Comparison of ENCODE assay signal across 9 cellular contexts in the genomic region with DNA sequence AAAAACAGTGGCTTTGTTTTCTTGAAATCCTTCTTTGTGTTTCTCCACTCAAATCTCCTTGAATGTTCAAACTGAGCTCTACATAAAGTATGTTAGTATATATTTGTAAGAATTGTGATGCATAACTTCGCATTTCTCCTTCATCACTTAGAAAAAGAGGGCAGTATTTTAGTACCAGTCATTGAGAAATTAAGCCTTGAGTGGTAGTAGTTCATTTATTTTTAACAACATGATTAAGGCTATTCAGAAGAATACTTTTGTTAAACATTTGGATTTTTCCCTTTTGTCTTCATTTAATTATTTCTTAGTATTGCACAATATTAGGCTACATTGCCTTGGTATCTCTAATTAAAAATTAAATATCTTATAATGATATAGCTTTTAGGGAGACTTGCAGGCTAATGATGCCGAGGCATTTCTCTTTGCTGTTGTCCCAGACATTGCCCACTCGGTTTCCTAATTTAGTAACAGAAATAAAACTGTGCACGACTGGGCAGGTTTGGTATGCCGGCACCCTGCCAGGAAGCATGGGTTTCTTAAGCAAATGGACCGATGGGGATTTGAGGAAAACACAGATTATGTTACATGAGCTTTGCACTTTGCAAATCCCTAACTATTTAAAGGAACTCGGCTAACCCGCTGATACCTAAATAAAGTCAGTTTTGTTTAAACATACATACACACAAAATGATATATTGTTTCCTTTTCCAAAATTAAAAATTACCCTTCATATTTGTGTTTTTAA. TPM values are rescaled to one million over a fixed set of nuclear protein-coding genes. Genes with fewer than 3 reads are reported as not detected.
A peak's percentile ranks its signal among the peaks of the same experiment; 100 is the strongest.
DNase-seq lines count a peak whose midpoint lies in the region; ATAC-seq and TF ChIP-seq lines count a peak whose summit lies in the region.
"Had no signal": no experiment of that assay in that cellular context is flagged by ENCODE, and none has a peak within 500 bp of the region (broad histone marks: within the 10 kb centered on the region; RNA-seq: fewer than 3 reads in every experiment).

No MANE protein-coding gene starts in this region.

- peak; percentile 56 for ATAC-seq in aorta (ENCODE audit: low FRiP score)
- ATAC-seq in activated T-cell treated with anti-CD3 and anti-CD28 coated beads, Interleukin-2, amount 50 U/mL, for 72 hours (replicated peaks in 1 of 2) = no peak

- H3K4me1 Mint-ChIP-seq in activated T-cell treated with anti-CD3 and anti-CD28 coated beads, Interleukin-2, amount 50 U/mL, for 72 hours (ENCODE audit: low read depth) = no peaks in the 10 kb centered on the region

- no peaks in the 10 kb centered on the region for H3K27me3 ChIP-seq in adipocyte (replicated peaks; ENCODE audit: control insufficient read depth, insufficient read depth, low read length)
- no peaks in the 10 kb centered on the region for H3K27me3 ChIP-seq in iPS-20b (ENCODE audit: insufficient read depth, low read length)
- no peaks in the 10 kb centered on the region for H3K27me3 ChIP-seq in aorta (ENCODE audit: control insufficient read depth in 1 of 2, insufficient read depth in 2 of 2, low read length in 1 of 2)
- H3K27me3 ChIP-seq: neutrophil had no signal

- H3K4me1 ChIP-seq in adipocyte (ENCODE audit: control insufficient read depth, insufficient read depth, low read length) (peaks cover 23% of the 10 kb centered on the region), iPS-20b (ENCODE audit: insufficient read depth, low read length) (peaks cover 25% of the 10 kb centered on the region), aorta (ENCODE audit: control insufficient read depth in 1 of 2, insufficient read depth in 2 of 2, low read length in 2 of 2) (peaks cover 3 to 4% of the 10 kb centered on the region in 2 donors)

- no peak for TF ChIP-seq POLR2A in erythroblast (IDR thresholded peaks at IDR 0.05; ENCODE audit: low read length)

- H3K36me3 ChIP-seq in adipocyte (ENCODE audit: control insufficient read depth, insufficient read depth, low read length, severe bottlenecking) (no peaks in the 10 kb centered on the region), iPS-20b (ENCODE audit: insufficient read depth, low read depth, low read length) (no peaks in the 10 kb centered on the region), aorta (ENCODE audit: control insufficient read depth in 1 of 2, insufficient read depth in 2 of 2, low read length in 1 of 2) (no peaks in the 10 kb centered on the region)
- H3K36me3 ChIP-seq: neutrophil had no signal

- H3K9ac ChIP-seq in adipocyte (ENCODE audit: low read length) (peak overlapping the region; percentile 43), iPS-20b (ENCODE audit: low read depth, low read length) (peak overlapping the region; percentile 43; the same call in 1 of the 2 replicates)

- DNase-seq in NCI-H748 (lab: John Stamatoyannopoulos, UW; ENCODE audit: unreplicated experiment) (peak; percentile 75), NCI-H748 treated with DMSO at 0.1 percent for 48 hours (lab: John Stamatoyannopoulos, UW) (no peak), adipocyte (ENCODE audit: low read depth) (peak; percentile 93), aorta (peak; percentile 87 to 92), erythroblast (lab: John Stamatoyannopoulos, UW) (no peak), CD1c-positive myeloid dendritic cell (ENCODE audit: extremely low spot score) (no peak)
- DNase-seq in activated T-cell treated with anti-CD3 and anti-CD28 coated beads, Interleukin-2, amount 50 U/mL, for 72 hours = no peak

- H3K9me3 Mint-ChIP-seq in activated T-cell treated with anti-CD3 and anti-CD28 coated beads, Interleukin-2, amount 50 U/mL, for 72 hours = no peaks in the 10 kb centered on the region

- no peak overlapping the region for H3K4me3 Mint-ChIP-seq in activated T-cell treated with anti-CD3 and anti-CD28 coated beads, Interleukin-2, amount 50 U/mL, for 72 hours

- H3K9me3 ChIP-seq in adipocyte (ENCODE audit: control insufficient read depth, low read length) = no peaks in the 10 kb centered on the region
- H3K9me3 ChIP-seq in iPS-20b (ENCODE audit: insufficient read depth, low read depth, low read length) = no peaks in the 10 kb centered on the region
- H3K9me3 ChIP-seq in aorta (ENCODE audit: control insufficient read depth, low read length) = no peaks in the 10 kb centered on the region
- H3K9me3 ChIP-seq: neutrophil had no signal

- no peaks in the 10 kb centered on the region for H3K27me3 Mint-ChIP-seq in activated T-cell treated with anti-CD3 and anti-CD28 coated beads, Interleukin-2, amount 50 U/mL, for 72 hours (ENCODE audit: low read depth)

- no peaks in the 10 kb centered on the region for H3K36me3 Mint-ChIP-seq in activated T-cell treated with anti-CD3 and anti-CD28 coated beads, Interleukin-2, amount 50 U/mL, for 72 hours (ENCODE audit: insufficient read depth in 2 of 2)

- H3K27ac ChIP-seq in iPS-20b (ENCODE audit: low read length) = no peak overlapping the region
- no peak overlapping the region for H3K27ac ChIP-seq in aorta (ENCODE audit: low read depth in 1 of 2, low read length in 2 of 2)
- H3K27ac ChIP-seq: neutrophil had no signal

- no peak overlapping the region for H3K27ac Mint-ChIP-seq in activated T-cell treated with anti-CD3 and anti-CD28 coated beads, Interleukin-2, amount 50 U/mL, for 72 hours

- WGBS in aorta, 2 donors = 4 to 6% methylated on average over 8 of the region's 8 CpGs

- H3K4me3 ChIP-seq in adipocyte (ENCODE audit: low read length) (peak overlapping the region; percentile 55), iPS-20b (ENCODE audit: low read length) (peak overlapping the region; percentile 31; the same call in 1 of the 2 replicates), aorta (ENCODE audit: low read length in 2 of 2) (no peak overlapping the region)

- intact Hi-C loops in aorta (cut with DNase I) = loop anchor here in 1 of 2 donors (10.0 kb wide), 1 partner anchor 169 kb away; no protein-coding TSS in a partner anchor

RNA-seq across cellular contexts. Expression of gene LRRC28, which starts 54.7 kb away (rescaled TPM):
- 10 to 100 TPM; 22.7 to 27.5 TPM for total RNA-seq in aorta
- 10 to 100 TPM; 14.5 to 16.6 TPM for polyA plus RNA-seq in aorta
- 10 to 100 TPM; 23.3 to 29.0 TPM for total RNA-seq in activated T-cell treated with anti-CD3 and anti-CD28 coated beads, Interleukin-2, amount 50 U/mL, for 72 hours

RNA-seq across cellular contexts. Expression of gene TTC23, which starts 56.6 kb away (rescaled TPM):
- total RNA-seq in aorta = 10 to 100 TPM; 28.2 to 33.6 TPM
- 10 to 100 TPM in 1 of 2 donors, 1 to 10 TPM in 1; 8.3 to 12.3 TPM for polyA plus RNA-seq in aorta
- 1 to 10 TPM; 3.9 to 4.6 TPM for total RNA-seq in activated T-cell treated with anti-CD3 and anti-CD28 coated beads, Interleukin-2, amount 50 U/mL, for 72 hours

Comparison
In these comparisons a context has a peak if more than half of its experiments do, and no peak if none do; other contexts are left out.
1. DNase-seq: peak in NCI-H748 (single experiment), adipocyte (single experiment) and aorta (2 of 2); none in NCI-H748 treated with DMSO at 0.1 percent for 48 hours (single experiment), activated T-cell treated with anti-CD3 and anti-CD28 coated beads, Interleukin-2, amount 50 U/mL, for 72 hours (0 of 2), erythroblast (0 of 2) and CD1c-positive myeloid dendritic cell (single experiment).
2. H3K4me3 ChIP-seq: peak in adipocyte (single experiment) and iPS-20b (single experiment); none in aorta (0 of 2).
3. RNA of gene TTC23, which starts 56.6 kb away (total RNA-seq): 28.2 to 33.6 TPM in aorta; 3.9 to 4.6 TPM in activated T-cell treated with anti-CD3 and anti-CD28 coated beads, Interleukin-2, amount 50 U/mL, for 72 hours; every median in the first group is over 4 times any median in the second.